ENCODE assay signal across 13 cellular contexts in the genomic region with DNA sequence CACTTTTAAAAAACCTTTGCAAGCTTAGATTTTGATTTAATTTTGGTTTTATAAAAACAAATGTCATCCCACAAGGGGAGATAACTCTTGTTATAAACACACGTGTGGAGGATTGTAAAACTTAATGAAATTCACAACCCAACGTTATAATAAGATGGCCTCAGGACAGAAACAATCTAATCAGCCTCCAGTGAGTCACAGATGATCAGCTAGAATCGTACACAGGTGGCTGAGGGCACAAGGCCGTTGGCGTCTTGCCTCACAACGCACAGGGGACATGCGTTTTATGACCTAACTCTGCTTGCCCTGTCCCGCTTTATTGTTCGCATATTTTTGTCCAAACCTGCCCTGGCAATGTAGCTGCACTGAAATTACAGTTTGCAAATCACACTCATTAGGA.
"Had no signal": no experiment of that assay in that cellular context is flagged by ENCODE, and none has a peak within 500 bp of the region (broad histone marks: within the 10 kb centered on the region; RNA-seq: fewer than 3 reads in every experiment).

No MANE protein-coding gene starts in this region.

- DNase-seq: activated CD4-positive, alpha-beta memory T cell treated with anti-CD3 and anti-CD28 coated beads for 36 hours; activated CD4-positive, CD25-positive, alpha-beta regulatory T cell treated with anti-CD3 and anti-CD28 coated beads, Interleukin-2, amount 50 U/mL, for 72 hours; activated naive CD8-positive, alpha-beta T cell treated with anti-CD3 and anti-CD28 coated beads, Interleukin-2, amount 10 ng/mL, durations not matched to agents 7 days and 5 days; activated T-cell treated with anti-CD3 and anti-CD28 coated beads, Interleukin-2, amount 50 U/mL, for 48 hours; aorta; kidney glomerular epithelial cell; naive B cell; nucleus accumbens; right cardiac atrium; transverse colon had no signal

- H3K4me3 Mint-ChIP-seq: activated CD4-positive, alpha-beta memory T cell treated with anti-CD3 and anti-CD28 coated beads for 36 hours; activated naive CD8-positive, alpha-beta T cell treated with anti-CD3 and anti-CD28 coated beads, Interleukin-2, amount 10 ng/mL, durations not matched to agents 7 days and 5 days; naive B cell; stimulated activated memory B cell treated with anti-CD40 and anti-IgM and Interleukin-4, amounts not matched to agents 10 μg/mL and 1 μg/mL and 100 μg/mL, for 72 hours had no signal

- H3K4me1 ChIP-seq: transverse colon had no signal

- H3K4me1 Mint-ChIP-seq: activated naive CD8-positive, alpha-beta T cell treated with anti-CD3 and anti-CD28 coated beads, Interleukin-2, amount 10 ng/mL, durations not matched to agents 7 days and 5 days; naive B cell; stimulated activated memory B cell treated with anti-CD40 and anti-IgM and Interleukin-4, amounts not matched to agents 10 μg/mL and 1 μg/mL and 100 μg/mL, for 72 hours had no signal

- H3K9me3 Mint-ChIP-seq: activated CD4-positive, alpha-beta memory T cell treated with anti-CD3 and anti-CD28 coated beads for 36 hours; activated naive CD8-positive, alpha-beta T cell treated with anti-CD3 and anti-CD28 coated beads, Interleukin-2, amount 10 ng/mL, durations not matched to agents 7 days and 5 days had no signal

- H3K27me3 Mint-ChIP-seq: activated CD4-positive, alpha-beta memory T cell treated with anti-CD3 and anti-CD28 coated beads for 36 hours; activated naive CD8-positive, alpha-beta T cell treated with anti-CD3 and anti-CD28 coated beads, Interleukin-2, amount 10 ng/mL, durations not matched to agents 7 days and 5 days; naive B cell; stimulated activated memory B cell treated with anti-CD40 and anti-IgM and Interleukin-4, amounts not matched to agents 10 μg/mL and 1 μg/mL and 100 μg/mL, for 72 hours had no signal

- H3K36me3 ChIP-seq: cardiac muscle cell, transverse colon had no signal

- H3K4me2 ChIP-seq: smooth muscle cell had no signal

- H3K36me3 Mint-ChIP-seq: activated CD4-positive, alpha-beta memory T cell treated with anti-CD3 and anti-CD28 coated beads for 36 hours; activated naive CD8-positive, alpha-beta T cell treated with anti-CD3 and anti-CD28 coated beads, Interleukin-2, amount 10 ng/mL, durations not matched to agents 7 days and 5 days; naive B cell; stimulated activated memory B cell treated with anti-CD40 and anti-IgM and Interleukin-4, amounts not matched to agents 10 μg/mL and 1 μg/mL and 100 μg/mL, for 72 hours had no signal

- ATAC-seq: right cardiac atrium; stimulated activated memory B cell treated with anti-CD40 and anti-IgM and Interleukin-4, amounts not matched to agents 10 μg/mL and 1 μg/mL and 100 μg/mL, for 72 hours had no signal

- H3K4me3 ChIP-seq: cardiac muscle cell, smooth muscle cell, transverse colon had no signal

- H3K27ac ChIP-seq: cardiac muscle cell, transverse colon had no signal

- H3K27ac Mint-ChIP-seq: activated CD4-positive, alpha-beta memory T cell treated with anti-CD3 and anti-CD28 coated beads for 36 hours; activated naive CD8-positive, alpha-beta T cell treated with anti-CD3 and anti-CD28 coated beads, Interleukin-2, amount 10 ng/mL, durations not matched to agents 7 days and 5 days; naive B cell; stimulated activated memory B cell treated with anti-CD40 and anti-IgM and Interleukin-4, amounts not matched to agents 10 μg/mL and 1 μg/mL and 100 μg/mL, for 72 hours had no signal

- H3K9me3 ChIP-seq: transverse colon had no signal

- H3K27me3 ChIP-seq: cardiac muscle cell, transverse colon had no signal
